9 cellular contexts compared by ENCODE assay signal in genomic region chr21:45001134-45002095, GRCh38.
DNase-seq lines count a peak whose midpoint lies in the region; ATAC-seq and TF ChIP-seq lines count a peak whose summit lies in the region.
"Had no signal": no experiment of that assay in that cellular context is flagged by ENCODE, and none has a peak within 500 bp of the region (broad histone marks: within the 10 kb centered on the region; RNA-seq: fewer than 3 reads in every experiment).

No MANE protein-coding gene starts in this region.

- H3K56ac ChIP-seq in mesendoderm (ENCODE audit: low read length), result no peak overlapping the region

- H3K27me3 ChIP-seq in AG04450 (ENCODE audit: control insufficient read depth, insufficient read depth, low read length), result peaks cover 18% of the 10 kb centered on the region
- H3K27me3 ChIP-seq in mesendoderm (ENCODE audit: insufficient read depth, low read length, poor library complexity), result no peaks in the 10 kb centered on the region

- no peak overlapping the region for H3K4me3 ChIP-seq in AG04450 (ENCODE audit: low read depth, low read length)
- no peak overlapping the region for H3K4me3 ChIP-seq in mesendoderm (ENCODE audit: low read length)

- H3K79me2 ChIP-seq in mesendoderm (ENCODE audit: control insufficient read depth, insufficient read depth, low read length), result no peaks in the 10 kb centered on the region

- TF ChIP-seq CTCF in AG04450 (IDR thresholded peaks at IDR 0.05; ENCODE audit: low read depth, low read length) (no peak), chondrocyte (IDR thresholded peaks at IDR 0.05) (no peak)

- DNase-seq in AG04450 (ENCODE audit: low read depth, low spot score), result peak; percentile 36
- DNase-seq in HS-5 (ENCODE audit: low read depth), result peak; percentile 29
- DNase-seq in chondrocyte (ENCODE audit: low spot score), result peak; percentile 95
- DNase-seq in midbrain (lab: John Stamatoyannopoulos, UW), result peak; percentile 6
- no peak for DNase-seq in NCI-H2227 (lab: John Stamatoyannopoulos, UW; ENCODE audit: unreplicated experiment)
- DNase-seq in COLO668 (lab: John Stamatoyannopoulos, UW; ENCODE audit: unreplicated experiment), result no peak
- no peak for DNase-seq in mesendoderm

- H4K5ac ChIP-seq in mesendoderm (ENCODE audit: low read length), result no peak overlapping the region

- no peaks in the 10 kb centered on the region for H3K27me3 Mint-ChIP-seq in chondrocyte (ENCODE audit: low read depth)

- H3K36me3 ChIP-seq in mesendoderm (ENCODE audit: control insufficient read depth, insufficient read depth, low read length), result no peaks in the 10 kb centered on the region

- H3K18ac ChIP-seq in mesendoderm (ENCODE audit: low read length), result no peak overlapping the region

- H2BK15ac ChIP-seq in mesendoderm (replicated peaks; ENCODE audit: low read depth), result no peak overlapping the region

- no peaks in the 10 kb centered on the region for H3K4me1 ChIP-seq in mesendoderm (ENCODE audit: control insufficient read depth, low read depth, low read length)

- no peak overlapping the region for H3K27ac Mint-ChIP-seq in chondrocyte (ENCODE audit: unreplicated experiment)
- H3K27ac Mint-ChIP-seq: activated T-helper 17 cell treated with anti-CD3 and anti-CD28 coated beads, Interleukin-2, amount 50 U/mL, for 72 hours had no signal

- CTCF ChIA-PET in AG04450 (lab: Charles Lee), result no interaction called here

- no peak for ATAC-seq in HG02852 (IDR thresholded peaks at IDR 0.05; ENCODE audit: unreplicated experiment)
- ATAC-seq: activated T-helper 17 cell treated with anti-CD3 and anti-CD28 coated beads, Interleukin-2, amount 50 U/mL, for 72 hours had no signal

- H3K4me3 Mint-ChIP-seq in chondrocyte (ENCODE audit: unreplicated experiment), result no peak overlapping the region
- H3K4me3 Mint-ChIP-seq: activated T-helper 17 cell treated with anti-CD3 and anti-CD28 coated beads, Interleukin-2, amount 50 U/mL, for 72 hours had no signal

- no CpG with 5 or more reads among the region's 46 CpGs for WGBS in mesendoderm (ENCODE audit: extremely low coverage, insufficient coverage, low lambda C conversion rate)

- H4K8ac ChIP-seq in mesendoderm (ENCODE audit: low read depth, low read length), result no peak overlapping the region

- H3K79me1 ChIP-seq in mesendoderm (ENCODE audit: low read length), result no peaks in the 10 kb centered on the region

- peaks cover 34% of the 10 kb centered on the region for H3K9me3 ChIP-seq in AG04450 (ENCODE audit: control insufficient read depth, insufficient read depth, low read length)

- POLR2A ChIA-PET in AG04450 (lab: Yijun Ruan, JAX), result interaction anchor here (1.2 kb wide), 1 partner anchor 10 kb away, joined by 4 read pairs; no protein-coding TSS in a partner anchor

- no peak overlapping the region for H2BK120ac ChIP-seq in mesendoderm (ENCODE audit: low read depth, low read length)

- H3K4me1 Mint-ChIP-seq in chondrocyte (ENCODE audit: low read depth), result peaks cover 15% of the 10 kb centered on the region
- H3K4me1 Mint-ChIP-seq: activated T-helper 17 cell treated with anti-CD3 and anti-CD28 coated beads, Interleukin-2, amount 50 U/mL, for 72 hours had no signal

- H3K36me3 Mint-ChIP-seq in chondrocyte (ENCODE audit: low read depth), result peaks cover 3% of the 10 kb centered on the region

- no peak overlapping the region for H3K27ac ChIP-seq in AG04450 (ENCODE audit: low read depth, low read length)
- no peak overlapping the region for H3K27ac ChIP-seq in mesendoderm (ENCODE audit: low read depth, low read length)

- peaks cover 11% of the 10 kb centered on the region for H3K9me3 Mint-ChIP-seq in chondrocyte (ENCODE audit: low read depth)
- H3K9me3 Mint-ChIP-seq: activated T-helper 17 cell treated with anti-CD3 and anti-CD28 coated beads, Interleukin-2, amount 50 U/mL, for 72 hours had no signal

- H3K4ac ChIP-seq in mesendoderm (ENCODE audit: low read depth, low read length), result no peak overlapping the region

- no peak overlapping the region for H3K9ac ChIP-seq in mesendoderm (ENCODE audit: low read length)

- H2BK5ac ChIP-seq in mesendoderm (ENCODE audit: low read length), result no peak overlapping the region

- H3K4me2 ChIP-seq in mesendoderm (ENCODE audit: low read length), result no peak overlapping the region

- no peak overlapping the region for H2AK5ac ChIP-seq in mesendoderm (ENCODE audit: low read length)

- no peak overlapping the region for H3K23ac ChIP-seq in mesendoderm (ENCODE audit: low read length)

Comparison
In these comparisons a context has a peak if more than half of its experiments do, and no peak if none do; other contexts are left out.
1. DNase-seq: peak in AG04450 (single experiment), HS-5 (single experiment), chondrocyte (single experiment) and midbrain (single experiment); none in NCI-H2227 (single experiment), COLO668 (single experiment) and mesendoderm (single experiment).